8 cellular contexts compared by ENCODE assay signal in the genomic region with DNA sequence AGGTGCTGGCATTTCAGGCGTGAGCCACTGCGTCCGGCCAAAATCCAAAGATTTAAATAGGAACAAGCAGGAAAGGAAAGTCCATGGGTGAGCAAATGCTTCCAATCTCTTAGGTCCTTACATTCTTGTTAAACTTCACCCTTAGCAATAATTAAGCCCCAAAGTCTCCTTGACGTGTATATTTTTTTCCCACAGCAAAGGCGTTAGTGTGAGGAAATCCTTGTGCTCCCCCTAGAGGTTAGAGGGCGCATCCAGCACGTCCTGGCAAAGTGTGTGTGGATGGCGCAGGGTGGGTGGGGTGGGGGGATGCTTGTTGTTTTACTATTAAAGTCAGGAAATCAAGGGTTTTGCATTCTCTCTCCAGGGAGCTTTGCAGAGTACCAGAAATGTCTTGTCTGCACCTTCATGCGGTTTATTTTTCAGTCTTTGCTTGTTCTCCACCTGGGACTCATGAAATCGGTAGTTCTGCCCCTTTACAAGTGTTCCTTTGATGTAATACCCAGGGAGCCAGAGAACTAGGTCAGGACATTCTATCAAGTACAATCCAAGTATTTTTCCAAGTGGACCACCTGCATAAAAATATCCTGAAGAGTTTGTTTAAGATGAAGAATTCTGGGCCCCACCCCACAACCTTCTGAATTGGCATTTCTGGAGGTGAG. TPM values are rescaled to one million over a fixed set of nuclear protein-coding genes. Genes with fewer than 3 reads are reported as not detected.
DNase-seq lines count a peak whose midpoint lies in the region; ATAC-seq and TF ChIP-seq lines count a peak whose summit lies in the region.

No MANE protein-coding gene starts in this region.

- TF ChIP-seq POLR2A in lower leg skin (IDR thresholded peaks at IDR 0.05), result no peak

- no peaks in the 10 kb centered on the region for H3K36me3 ChIP-seq in colonic mucosa

- no peak overlapping the region for H3K27ac ChIP-seq in colonic mucosa

- POLR2A ChIA-PET in HEK293T (lab: Yijun Ruan, JAX), result no interaction called here

- H3K9ac ChIP-seq in colonic mucosa (ENCODE audit: low read depth in 2 of 2, low read length in 2 of 2), result no peak overlapping the region

- ATAC-seq in GM21723 (IDR thresholded peaks at IDR 0.05; ENCODE audit: unreplicated experiment), result no peak

- intact Hi-C loops in colonic mucosa (cut with DNase I), result no loop called here
- intact Hi-C loops in lower leg skin (cut with DNase I; ENCODE audit: low total_unique reads), result no loop called here

- TF ChIP-seq CTCF in colonic mucosa (IDR thresholded peaks at IDR 0.05) (peak; percentile 71), lower leg skin (IDR thresholded peaks at IDR 0.05) (no peak)

- no peaks in the 10 kb centered on the region for H3K9me3 ChIP-seq in colonic mucosa

- no peaks in the 10 kb centered on the region for H3K4me1 ChIP-seq in colonic mucosa

- WGBS in lower leg skin, 2 donors, result 22 to 31% methylated on average over 10 of the region's 10 CpGs

- no peak overlapping the region for H3K4me3 ChIP-seq in colonic mucosa
- no peak overlapping the region for H3K4me3 ChIP-seq in lower leg skin (ENCODE audit: low read depth, poor library complexity, severe bottlenecking)

- CTCF ChIA-PET in HEK293T (lab: Yijun Ruan, JAX), result interaction anchor here (0.7 kb wide), 1 partner anchor 557 kb away, joined by 7 read pairs; no protein-coding TSS in a partner anchor

- DNase-seq in D341Med (ENCODE audit: low spot score) (peak; percentile 80), HEK293T (ENCODE audit: extremely low spot score) (peak; percentile 78), NCI-H345 treated with DMSO at 0.1 percent for 48 hours (lab: John Stamatoyannopoulos, UW; ENCODE audit: unreplicated experiment) (peak; percentile 73), colonic mucosa (peak; percentile 68), lower leg skin (ENCODE audit: low spot score in 2 of 2) (peak; percentile 38 to 85)
- peak; percentile 25 to 37 for DNase-seq in activated CD4-positive, alpha-beta T cell treated with anti-CD3 and anti-CD28 coated beads for 24 hours (ENCODE audit: low read depth in 2 of 2)
- peak; percentile 21 to 26 (median 23) for DNase-seq in stimulated activated CD4-positive, alpha-beta T cell treated with anti-CD3 and anti-CD28 coated beads, TNF-alpha, amount 100 ng/mL, for 4 hours (ENCODE audit: low read depth in 3 of 3)

- no peaks in the 10 kb centered on the region for H3K27me3 ChIP-seq in colonic mucosa

TF ChIP-seq in HEK293T, 16 proteins besides CTCF, POLR2A, EP300 and RAD21:
- TF ChIP-seq ZNF384 (IDR thresholded peaks at IDR 0.05), result peak; percentile 51; the same call in 1 of the 2 replicates
- no peak for TF ChIP-seq L3MBTL2 (conservative IDR thresholded peaks at IDR 0.05)
- no peak for TF ChIP-seq LEF1 (IDR thresholded peaks at IDR 0.05; ENCODE audit: borderline replicate concordance)
- no peak for TF ChIP-seq HDGF (IDR thresholded peaks at IDR 0.05; ENCODE audit: borderline replicate concordance)

RNA-seq across cellular contexts. Expression of gene ITSN2, which starts 22.2 kb away (rescaled TPM):
- 10 to 100 TPM; 38.2 to 38.5 TPM for total RNA-seq in colonic mucosa
- 10 to 100 TPM; 58.1 to 68.4 (median 65.8) TPM for total RNA-seq in lower leg skin

Comparison
In these comparisons a context has a peak if more than half of its experiments do, and no peak if none do; other contexts are left out.
1. DNase-seq: peak in every context shown above with its lines; median percentile 80 in D341Med; 78 in HEK293T; 73 in NCI-H345 treated with DMSO at 0.1 percent for 48 hours; 68 in colonic mucosa; 62 in lower leg skin; 31 in activated CD4-positive, alpha-beta T cell treated with anti-CD3 and anti-CD28 coated beads for 24 hours; 23 in stimulated activated CD4-positive, alpha-beta T cell treated with anti-CD3 and anti-CD28 coated beads, TNF-alpha, amount 100 ng/mL, for 4 hours.